In the genomic region with DNA sequence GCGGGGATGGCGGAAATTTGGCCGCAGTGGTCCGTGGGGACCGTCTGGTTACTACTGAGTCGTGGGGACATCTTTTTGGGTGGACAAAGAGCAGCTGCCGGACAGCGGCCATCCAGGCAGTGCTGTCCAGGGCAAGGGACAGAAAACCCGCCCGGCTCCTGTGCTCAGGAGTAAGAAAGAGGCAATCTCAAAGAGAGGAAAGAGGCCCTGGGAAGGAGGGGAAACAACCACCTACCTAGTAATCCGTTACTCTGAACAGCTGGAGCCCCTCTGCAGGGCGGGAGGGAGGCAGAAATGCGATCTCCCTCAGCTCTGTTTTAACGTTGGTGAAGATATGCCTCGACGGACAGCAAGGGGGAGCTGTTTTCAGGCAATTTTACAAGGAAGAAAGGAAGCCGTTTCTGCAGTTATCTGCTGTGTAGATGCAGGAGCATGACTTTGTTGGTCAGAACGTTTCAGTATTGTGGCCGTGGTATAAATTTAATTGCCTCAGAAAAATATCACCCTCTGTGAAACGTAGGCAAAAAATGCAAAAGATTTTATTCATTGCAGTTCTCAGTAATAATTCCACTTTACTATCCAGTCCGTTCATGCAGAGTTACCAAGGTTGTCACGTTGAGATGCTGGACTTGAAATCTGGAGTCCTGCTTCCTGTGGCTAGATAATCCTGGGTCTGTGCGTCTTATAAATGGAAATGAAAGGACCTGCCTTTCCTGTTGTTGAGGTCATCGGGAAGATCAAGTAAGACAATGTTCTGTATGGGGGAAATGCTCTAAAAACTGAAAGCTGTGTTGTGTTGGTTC, we compare ENCODE assay signal across 8 cellular contexts. TPM values are rescaled to one million over a fixed set of nuclear protein-coding genes. Genes with fewer than 3 reads are reported as not detected.
A peak's percentile ranks its signal among the peaks of the same experiment; 100 is the strongest.
DNase-seq lines count a peak whose midpoint lies in the region; ATAC-seq and TF ChIP-seq lines count a peak whose summit lies in the region.

No MANE protein-coding gene starts in this region.

- ATAC-seq in HG02642 (IDR thresholded peaks at IDR 0.05; ENCODE audit: poor library complexity, unreplicated experiment) (peak; percentile 61), omental fat pad (ENCODE audit: low FRiP score) (peak; percentile 53), HG03045 (IDR thresholded peaks at IDR 0.05; ENCODE audit: unreplicated experiment) (no peak)

- no peaks in the 10 kb centered on the region for H3K36me3 ChIP-seq in GM06990 (ENCODE audit: control insufficient read depth, insufficient read depth, low read length)

- no peak overlapping the region for H3K4me3 ChIP-seq in GM06990 (replicated peaks; ENCODE audit: low read depth, low read length)

- 0 out of 2 replicates have a peak, but pooled peaks cover 1% of the 10 kb centered on the region for H3K27me3 ChIP-seq in GM06990 (replicated peaks; ENCODE audit: control insufficient read depth, insufficient read depth, low read length)

- peak; percentile 98 for TF ChIP-seq CTCF in 22Rv1 (IDR thresholded peaks at IDR 0.05)
- TF ChIP-seq CTCF in GM06990 (IDR thresholded peaks at IDR 0.05; ENCODE audit: insufficient read depth, low read length, poor library complexity, severe bottlenecking), result peak; percentile 81
- peak; percentile 94 for TF ChIP-seq CTCF in VCaP (conservative IDR thresholded peaks at IDR 0.05)
- peak in 1 of 3 donors; percentile 33 for TF ChIP-seq CTCF in omental fat pad (IDR thresholded peaks at IDR 0.05)

- peak; percentile 3 for DNase-seq in GM06990 (ENCODE audit: extremely low read depth, insufficient read length)
- peak; percentile 34 for DNase-seq in NCI-H1694 (lab: John Stamatoyannopoulos, UW)
- peak; percentile 54 for DNase-seq in glomerular visceral epithelial cell (ENCODE audit: extremely low spot score)
- no peak for DNase-seq in omental fat pad (ENCODE audit: low spot score)

- peak overlapping the region; percentile 65 for H3K27ac ChIP-seq in 22Rv1
- peak overlapping the region; percentile 14; the same call in 1 of the 2 replicates for H3K27ac ChIP-seq in VCaP

RNA-seq across cellular contexts. Expression of a gene that starts 1.1 kb away (rescaled TPM):
- 10 to 100 TPM; 24.4 to 59.0 (median 41.0) TPM for total RNA-seq in omental fat pad
